26 cellular contexts compared by ENCODE assay signal in genomic region chr6:163455553-163455952, GRCh38. TPM values are rescaled to one million over a fixed set of nuclear protein-coding genes. Genes with fewer than 3 reads are reported as not detected.
DNase-seq lines count a peak whose midpoint lies in the region; ATAC-seq, FAIRE-seq and TF ChIP-seq lines count a peak whose summit lies in the region.
"Had no signal": no experiment of that assay in that cellular context is flagged by ENCODE, and none has a peak within 500 bp of the region (broad histone marks: within the 10 kb centered on the region; RNA-seq: fewer than 3 reads in every experiment).

No MANE protein-coding gene starts in this region.

- H3K4me1 Mint-ChIP-seq in natural killer cell treated with Interleukin-12 subunit alpha and Interleukin-12 subunit beta and Interleukin-15 and Interleukin-18, amount 100 ng/mL, for 72 hours (ENCODE audit: low read depth in 2 of 2): peaks cover 61 to 66% of the 10 kb centered on the region in 2 donors

- H3K36me3 Mint-ChIP-seq in natural killer cell treated with Interleukin-12 subunit alpha and Interleukin-12 subunit beta and Interleukin-15 and Interleukin-18, amount 100 ng/mL, for 72 hours: no peaks in the 10 kb centered on the region

- in situ Hi-C loops in brain microvascular endothelial cell (cut with HindIII; ENCODE audit: low pct_ligation_motif_present, low sequenced_read_pairs): no loop called here

- H3K4me1 ChIP-seq in stomach: peaks cover 14 to 72% (median 49%) of the 10 kb centered on the region in 4 donors

- TF ChIP-seq CTCF in brain microvascular endothelial cell (IDR thresholded peaks at IDR 0.05; ENCODE audit: low read depth, low read length, missing control alignments) (no peak), stomach (IDR thresholded peaks at IDR 0.05) (no peak)

- intact Hi-C loops in stomach (cut with DNase I; ENCODE audit: low total_unique reads): no loop called here

- no peak for FAIRE-seq in urothelium cell line (lab: Jason Lieb, UNC)

- H3K36me3 ChIP-seq in brain microvascular endothelial cell (replicated peaks) (no peaks in the 10 kb centered on the region), stomach (peaks cover 0 to 7% (median 0%) of the 10 kb centered on the region in 4 donors)
- H3K36me3 ChIP-seq: ascending aorta, gastroesophageal sphincter had no signal

- no peak overlapping the region for H3K4me3 Mint-ChIP-seq in natural killer cell treated with Interleukin-12 subunit alpha and Interleukin-12 subunit beta and Interleukin-15 and Interleukin-18, amount 100 ng/mL, for 72 hours
- H3K4me3 Mint-ChIP-seq: activated naive CD4-positive, alpha-beta T cell treated with anti-CD3 and anti-CD28 coated beads, Interleukin-2, amount 10 ng/mL, durations not matched to agents 7 days and 5 days; activated T-cell treated with anti-CD3 and anti-CD28 coated beads, Interleukin-2, amount 50 U/mL, for 4 hours had no signal

- TF ChIP-seq POLR2A in stomach (IDR thresholded peaks at IDR 0.05): no peak

- H3K27ac Mint-ChIP-seq in natural killer cell treated with Interleukin-12 subunit alpha and Interleukin-12 subunit beta and Interleukin-15 and Interleukin-18, amount 100 ng/mL, for 72 hours: peak overlapping the region; percentile 33 to 62
- H3K27ac Mint-ChIP-seq: activated naive CD4-positive, alpha-beta T cell treated with anti-CD3 and anti-CD28 coated beads, Interleukin-2, amount 10 ng/mL, durations not matched to agents 7 days and 5 days had no signal

- no peaks in the 10 kb centered on the region for H3K9me3 Mint-ChIP-seq in natural killer cell treated with Interleukin-12 subunit alpha and Interleukin-12 subunit beta and Interleukin-15 and Interleukin-18, amount 100 ng/mL, for 72 hours
- H3K9me3 Mint-ChIP-seq: activated naive CD4-positive, alpha-beta T cell treated with anti-CD3 and anti-CD28 coated beads, Interleukin-2, amount 10 ng/mL, durations not matched to agents 7 days and 5 days; activated T-cell treated with anti-CD3 and anti-CD28 coated beads, Interleukin-2, amount 50 U/mL, for 4 hours had no signal

- TF ChIP-seq EP300 in stomach (IDR thresholded peaks at IDR 0.05): no peak

- H3K27me3 Mint-ChIP-seq in natural killer cell treated with Interleukin-12 subunit alpha and Interleukin-12 subunit beta and Interleukin-15 and Interleukin-18, amount 100 ng/mL, for 72 hours: no peaks in the 10 kb centered on the region
- H3K27me3 Mint-ChIP-seq: activated naive CD4-positive, alpha-beta T cell treated with anti-CD3 and anti-CD28 coated beads, Interleukin-2, amount 10 ng/mL, durations not matched to agents 7 days and 5 days had no signal

- ATAC-seq in natural killer cell treated with Interleukin-12 subunit alpha and Interleukin-12 subunit beta and Interleukin-15 and Interleukin-18, amount 100 ng/mL, for 72 hours: no peak
- no peak for ATAC-seq in GM21786 (IDR thresholded peaks at IDR 0.05; ENCODE audit: unreplicated experiment)
- ATAC-seq: activated T-cell treated with anti-CD3 and anti-CD28 coated beads, Interleukin-2, amount 50 U/mL, for 4 hours; gastroesophageal sphincter; Right ventricle myocardium inferior had no signal

- no peak overlapping the region for H3K4me3 ChIP-seq in brain microvascular endothelial cell (ENCODE audit: low read depth, low read length)
- no peak overlapping the region for H3K4me3 ChIP-seq in stomach
- H3K4me3 ChIP-seq: ascending aorta, gastroesophageal sphincter had no signal

- no peaks in the 10 kb centered on the region for H3K9me3 ChIP-seq in stomach
- H3K9me3 ChIP-seq: ascending aorta, gastroesophageal sphincter had no signal

- H3K27me3 ChIP-seq in brain microvascular endothelial cell (replicated peaks): no peaks in the 10 kb centered on the region
- no peaks in the 10 kb centered on the region for H3K27me3 ChIP-seq in stomach
- H3K27me3 ChIP-seq: ascending aorta, gastroesophageal sphincter had no signal

- no peak overlapping the region for H3K27ac ChIP-seq in brain microvascular endothelial cell
- no peak overlapping the region for H3K27ac ChIP-seq in stomach
- H3K27ac ChIP-seq: ascending aorta, gastroesophageal sphincter had no signal

- peak; percentile 56 for DNase-seq in EL
- DNase-seq in HCEC 1CT: peak; percentile 39
- peak; percentile 54 for DNase-seq in brain microvascular endothelial cell
- DNase-seq in natural killer cell treated with Interleukin-12 subunit alpha and Interleukin-12 subunit beta and Interleukin-15 and Interleukin-18, amount 100 ng/mL, for 72 hours (ENCODE audit: low spot score): no peak
- DNase-seq in urothelium cell line (ENCODE audit: low spot score): no peak
- DNase-seq in stomach: no peak
- no peak for DNase-seq in putamen (ENCODE audit: low spot score)
- DNase-seq: activated CD4-positive, CD25-positive, alpha-beta regulatory T cell treated with anti-CD3 and anti-CD28 coated beads, Interleukin-2, amount 50 U/mL, for 72 hours; activated CD8-positive, alpha-beta memory T cell treated with anti-CD3 and anti-CD28 coated beads for 24 hours; activated naive CD4-positive, alpha-beta T cell treated with anti-CD3 and anti-CD28 coated beads, Interleukin-2, amount 10 ng/mL, durations not matched to agents 7 days and 5 days; activated T-cell treated with anti-CD3 and anti-CD28 coated beads, Interleukin-2, amount 50 U/mL, for 4 hours; cerebellar nuclear complex; DMS 273 treated with DMSO at 0.1 percent for 48 hours; effector CD4-positive, alpha-beta T cell; erythroblast; GF-D8; Kasumi-1; NCI-H1092 treated with DMSO at 0.1 percent for 48 hours; NCI-H1930; NCI-H748 treated with DMSO at 0.1 percent for 48 hours; nucleus accumbens; SW 1271 had no signal

RNA-seq across cellular contexts. Expression of gene QKI, which starts 41.0 kb away (rescaled TPM):
- 100 to 1,000 TPM in 1 of 2 donors, 10 to 100 TPM in 1; 91.8 to 123 TPM for total RNA-seq in natural killer cell treated with Interleukin-12 subunit alpha and Interleukin-12 subunit beta and Interleukin-15 and Interleukin-18, amount 100 ng/mL, for 72 hours
- 100 to 1,000 TPM in 2 of 5 donors, 10 to 100 TPM in 3; 13.9 to 261 (median 76.7) TPM for total RNA-seq in stomach
- polyA plus RNA-seq in stomach: 10 to 100 TPM in 2 of 3 donors, 1 to 10 TPM in 1; 8.0 to 25.5 (median 20.2) TPM

Comparison
In these comparisons a context has a peak if more than half of its experiments do, and no peak if none do; other contexts are left out.
1. DNase-seq: peak in EL (single experiment), HCEC 1CT (single experiment) and brain microvascular endothelial cell (single experiment); none in natural killer cell treated with Interleukin-12 subunit alpha and Interleukin-12 subunit beta and Interleukin-15 and Interleukin-18, amount 100 ng/mL, for 72 hours (single experiment), urothelium cell line (single experiment), stomach (single experiment) and putamen (single experiment).